In the genomic region with DNA sequence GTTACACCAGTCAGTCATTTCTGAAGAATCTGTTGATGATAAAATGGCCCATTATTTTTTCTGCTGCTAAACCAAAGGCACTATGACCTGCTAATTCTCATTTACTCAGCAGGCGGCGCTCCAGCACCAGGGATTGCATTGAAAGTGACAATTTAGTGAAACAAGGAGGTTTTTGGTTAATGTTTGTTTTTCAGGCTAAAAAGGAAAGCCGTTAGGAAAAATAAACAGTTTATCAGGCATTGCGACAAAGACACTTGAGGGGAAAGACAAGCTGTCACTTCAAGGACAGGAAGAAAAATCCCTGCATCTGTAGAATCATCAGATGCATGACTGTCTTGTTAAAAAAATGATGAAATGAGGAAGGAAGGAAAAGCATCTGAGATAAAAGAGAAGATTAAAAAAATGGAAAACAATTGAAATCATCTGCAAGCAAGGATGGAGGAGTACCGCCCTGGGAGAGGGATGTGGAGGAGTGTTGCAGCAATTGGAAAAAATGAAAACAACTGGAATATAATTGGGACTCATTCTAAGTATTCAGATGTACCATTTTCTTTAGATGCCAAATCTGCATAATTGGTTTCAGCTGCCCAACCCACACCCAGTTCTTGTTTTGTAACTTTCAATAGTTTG, we compare ENCODE assay signal across 8 cellular contexts. TPM values are rescaled to one million over a fixed set of nuclear protein-coding genes. Genes with fewer than 3 reads are reported as not detected.
DNase-seq lines count a peak whose midpoint lies in the region; ATAC-seq and TF ChIP-seq lines count a peak whose summit lies in the region.

No MANE protein-coding gene starts in this region.

- H3K9me3 Mint-ChIP-seq in WTC11 = peaks cover 4% of the 10 kb centered on the region

- H3K27me3 ChIP-seq in BJ (ENCODE audit: control insufficient read depth, insufficient read depth, low read length) = peaks cover 1% of the 10 kb centered on the region; the same call in 1 of the 2 replicates
- H3K27me3 ChIP-seq in colonic mucosa = no peaks in the 10 kb centered on the region

- POLR2A ChIA-PET in BJ (lab: Charles Lee) (no interaction called here), WTC11 (lab: Charles Lee) (no interaction called here)

- ATAC-seq in GM19043 (IDR thresholded peaks at IDR 0.05; ENCODE audit: low read depth, unreplicated experiment) (peak; percentile 64), WTC11 (peak; percentile 52)

- H3K27me3 Mint-ChIP-seq in WTC11 (ENCODE audit: low read depth) = no peaks in the 10 kb centered on the region

- H3K4me3 ChIP-seq in BJ (ENCODE audit: low read depth, low read length) (no peak overlapping the region), NB4 (ENCODE audit: low read depth, low read length) (no peak overlapping the region), colonic mucosa (no peak overlapping the region), lower leg skin (ENCODE audit: low read depth, poor library complexity, severe bottlenecking) (no peak overlapping the region)

- H3K27ac ChIP-seq in colonic mucosa = no peak overlapping the region

- H3K36me3 ChIP-seq in BJ (ENCODE audit: control insufficient read depth, insufficient read depth, low read length) = no peaks in the 10 kb centered on the region
- no peaks in the 10 kb centered on the region for H3K36me3 ChIP-seq in colonic mucosa

- intact Hi-C loops in colonic mucosa (cut with DNase I) (loop anchor here (2.0 to 10.0 kb wide), 2 partner anchors 236 to 682 kb away; no protein-coding TSS in a partner anchor), lower leg skin (cut with DNase I; ENCODE audit: low total_unique reads) (loop anchor here (5.0 to 10.0 kb wide), 2 partner anchors 238 to 686 kb away; no protein-coding TSS in a partner anchor)

- H3K36me3 Mint-ChIP-seq in WTC11 = no peaks in the 10 kb centered on the region

- TF ChIP-seq CTCF in BJ (IDR thresholded peaks at IDR 0.05; ENCODE audit: insufficient read depth, low read depth, low read length) (peak; percentile 89), NB4 (IDR thresholded peaks at IDR 0.05; ENCODE audit: low read depth, low read length) (peak; percentile 86), WTC11 (IDR thresholded peaks at IDR 0.05) (peak; percentile 92), colonic mucosa (IDR thresholded peaks at IDR 0.05) (peak; percentile 75), lower leg skin (IDR thresholded peaks at IDR 0.05) (peak in 2 of 3 donors; percentile 26 to 98)

- no peaks in the 10 kb centered on the region for H3K9me3 ChIP-seq in colonic mucosa

- H3K27ac Mint-ChIP-seq in WTC11 = no peak overlapping the region

- no peaks in the 10 kb centered on the region for H3K4me1 ChIP-seq in colonic mucosa

- peaks cover 4% of the 10 kb centered on the region for H3K4me1 Mint-ChIP-seq in WTC11

- DNase-seq in BJ (ENCODE audit: low read depth) (no peak), NB4 (ENCODE audit: low read depth) (peak; percentile 57), WTC11 (ENCODE audit: low spot score) (peak; percentile 82), colonic mucosa (peak; percentile 79), lower leg skin (ENCODE audit: low spot score in 2 of 2) (peak; percentile 79 to 97), HPDE6-E6E7 (ENCODE audit: extremely low spot score) (no peak)
- peak; percentile 24 for DNase-seq in stimulated activated CD8-positive, alpha-beta memory T cell treated with anti-CD3 and anti-CD28 coated beads, Interleukin-15, amount 100 ng/mL, for 1 hour (ENCODE audit: low read depth)

- no peak for TF ChIP-seq POLR2A in NB4 (IDR thresholded peaks at IDR 0.05; ENCODE audit: extremely low read depth, insufficient read length)
- TF ChIP-seq POLR2A in lower leg skin (IDR thresholded peaks at IDR 0.05) = no peak

- CTCF ChIA-PET in BJ (lab: Yijun Ruan, JAX) (interaction anchor here (0.7 to 4.9 kb wide), 25 partner anchors 14 to 685 kb away, joined by 3 to 31 read pairs (median 4); no protein-coding TSS in a partner anchor), WTC11 (lab: Charles Lee) (interaction anchor here (0.6 to 1.6 kb wide), 8 partner anchors 8 to 690 kb away, joined by 3 to 6 read pairs (median 3); no protein-coding TSS in a partner anchor)

- H3K9ac ChIP-seq in colonic mucosa (ENCODE audit: low read depth in 2 of 2, low read length in 2 of 2) = no peak overlapping the region

- no peak overlapping the region for H3K4me3 Mint-ChIP-seq in WTC11

- 1 to 4% methylated on average over 5 of the region's 5 CpGs for WGBS in lower leg skin, 2 donors

TF ChIP-seq in WTC11, 78 proteins besides CTCF, POLR2A, EP300 and RAD21 (continues in another document):
- TF ChIP-seq JAZF1 (CRISPR knock-in tag; IDR thresholded peaks at IDR 0.05) = no peak
- no peak for TF ChIP-seq TEAD1 (CRISPR knock-in tag; IDR thresholded peaks at IDR 0.05)
- no peak for TF ChIP-seq NR3C1 (CRISPR knock-in tag; conservative IDR thresholded peaks at IDR 0.05; ENCODE audit: low read depth)
- no peak for TF ChIP-seq GRHL2 (CRISPR knock-in tag; IDR thresholded peaks at IDR 0.05; ENCODE audit: insufficient replicate concordance, severe bottlenecking)
- TF ChIP-seq ZNF317 (CRISPR knock-in tag; IDR thresholded peaks at IDR 0.05; ENCODE audit: borderline replicate concordance, low read depth) = no peak
- no peak for TF ChIP-seq ELF4 (CRISPR knock-in tag; IDR thresholded peaks at IDR 0.05; ENCODE audit: low read depth)
- no peak for TF ChIP-seq EMX1 (CRISPR knock-in tag; IDR thresholded peaks at IDR 0.05)
- no peak for TF ChIP-seq ZNF423 (CRISPR knock-in tag; IDR thresholded peaks at IDR 0.05)
- TF ChIP-seq, protein P1, sequence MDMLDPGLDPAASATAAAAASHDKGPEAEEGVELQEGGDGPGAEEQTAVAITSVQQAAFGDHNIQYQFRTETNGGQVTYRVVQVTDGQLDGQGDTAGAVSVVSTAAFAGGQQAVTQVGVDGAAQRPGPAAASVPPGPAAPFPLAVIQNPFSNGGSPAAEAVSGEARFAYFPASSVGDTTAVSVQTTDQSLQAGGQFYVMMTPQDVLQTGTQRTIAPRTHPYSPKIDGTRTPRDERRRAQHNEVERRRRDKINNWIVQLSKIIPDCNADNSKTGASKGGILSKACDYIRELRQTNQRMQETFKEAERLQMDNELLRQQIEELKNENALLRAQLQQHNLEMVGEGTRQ (CRISPR knock-in tag; IDR thresholded peaks at IDR 0.05) = no peak
- TF ChIP-seq, protein P2, sequence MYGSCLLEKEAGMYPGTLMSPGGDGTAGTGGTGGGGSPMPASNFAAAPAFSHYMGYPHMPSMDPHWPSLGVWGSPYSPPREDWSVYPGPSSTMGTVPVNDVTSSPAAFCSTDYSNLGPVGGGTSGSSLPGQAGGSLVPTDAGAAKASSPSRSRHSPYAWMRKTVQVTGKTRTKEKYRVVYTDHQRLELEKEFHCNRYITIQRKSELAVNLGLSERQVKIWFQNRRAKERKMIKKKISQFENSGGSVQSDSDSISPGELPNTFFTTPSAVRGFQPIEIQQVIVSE (CRISPR knock-in tag; IDR thresholded peaks at IDR 0.05; ENCODE audit: borderline replicate concordance) = no peak
- TF ChIP-seq ZNF219 (CRISPR knock-in tag; IDR thresholded peaks at IDR 0.05; ENCODE audit: borderline replicate concordance) = no peak
- TF ChIP-seq, protein P3, sequence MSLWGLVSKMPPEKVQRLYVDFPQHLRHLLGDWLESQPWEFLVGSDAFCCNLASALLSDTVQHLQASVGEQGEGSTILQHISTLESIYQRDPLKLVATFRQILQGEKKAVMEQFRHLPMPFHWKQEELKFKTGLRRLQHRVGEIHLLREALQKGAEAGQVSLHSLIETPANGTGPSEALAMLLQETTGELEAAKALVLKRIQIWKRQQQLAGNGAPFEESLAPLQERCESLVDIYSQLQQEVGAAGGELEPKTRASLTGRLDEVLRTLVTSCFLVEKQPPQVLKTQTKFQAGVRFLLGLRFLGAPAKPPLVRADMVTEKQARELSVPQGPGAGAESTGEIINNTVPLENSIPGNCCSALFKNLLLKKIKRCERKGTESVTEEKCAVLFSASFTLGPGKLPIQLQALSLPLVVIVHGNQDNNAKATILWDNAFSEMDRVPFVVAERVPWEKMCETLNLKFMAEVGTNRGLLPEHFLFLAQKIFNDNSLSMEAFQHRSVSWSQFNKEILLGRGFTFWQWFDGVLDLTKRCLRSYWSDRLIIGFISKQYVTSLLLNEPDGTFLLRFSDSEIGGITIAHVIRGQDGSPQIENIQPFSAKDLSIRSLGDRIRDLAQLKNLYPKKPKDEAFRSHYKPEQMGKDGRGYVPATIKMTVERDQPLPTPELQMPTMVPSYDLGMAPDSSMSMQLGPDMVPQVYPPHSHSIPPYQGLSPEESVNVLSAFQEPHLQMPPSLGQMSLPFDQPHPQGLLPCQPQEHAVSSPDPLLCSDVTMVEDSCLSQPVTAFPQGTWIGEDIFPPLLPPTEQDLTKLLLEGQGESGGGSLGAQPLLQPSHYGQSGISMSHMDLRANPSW (CRISPR knock-in tag; conservative IDR thresholded peaks at IDR 0.05; ENCODE audit: low read depth) = no peak
- TF ChIP-seq, protein P4, sequence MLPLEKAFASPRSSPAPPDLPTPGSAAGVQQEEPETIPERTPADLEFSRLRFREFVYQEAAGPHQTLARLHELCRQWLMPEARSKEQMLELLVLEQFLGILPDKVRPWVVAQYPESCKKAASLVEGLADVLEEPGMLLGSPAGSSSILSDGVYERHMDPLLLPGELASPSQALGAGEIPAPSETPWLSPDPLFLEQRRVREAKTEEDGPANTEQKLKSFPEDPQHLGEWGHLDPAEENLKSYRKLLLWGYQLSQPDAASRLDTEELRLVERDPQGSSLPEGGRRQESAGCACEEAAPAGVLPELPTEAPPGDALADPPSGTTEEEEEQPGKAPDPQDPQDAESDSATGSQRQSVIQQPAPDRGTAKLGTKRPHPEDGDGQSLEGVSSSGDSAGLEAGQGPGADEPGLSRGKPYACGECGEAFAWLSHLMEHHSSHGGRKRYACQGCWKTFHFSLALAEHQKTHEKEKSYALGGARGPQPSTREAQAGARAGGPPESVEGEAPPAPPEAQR (CRISPR knock-in tag; IDR thresholded peaks at IDR 0.05) = no peak
- TF ChIP-seq, protein P5, sequence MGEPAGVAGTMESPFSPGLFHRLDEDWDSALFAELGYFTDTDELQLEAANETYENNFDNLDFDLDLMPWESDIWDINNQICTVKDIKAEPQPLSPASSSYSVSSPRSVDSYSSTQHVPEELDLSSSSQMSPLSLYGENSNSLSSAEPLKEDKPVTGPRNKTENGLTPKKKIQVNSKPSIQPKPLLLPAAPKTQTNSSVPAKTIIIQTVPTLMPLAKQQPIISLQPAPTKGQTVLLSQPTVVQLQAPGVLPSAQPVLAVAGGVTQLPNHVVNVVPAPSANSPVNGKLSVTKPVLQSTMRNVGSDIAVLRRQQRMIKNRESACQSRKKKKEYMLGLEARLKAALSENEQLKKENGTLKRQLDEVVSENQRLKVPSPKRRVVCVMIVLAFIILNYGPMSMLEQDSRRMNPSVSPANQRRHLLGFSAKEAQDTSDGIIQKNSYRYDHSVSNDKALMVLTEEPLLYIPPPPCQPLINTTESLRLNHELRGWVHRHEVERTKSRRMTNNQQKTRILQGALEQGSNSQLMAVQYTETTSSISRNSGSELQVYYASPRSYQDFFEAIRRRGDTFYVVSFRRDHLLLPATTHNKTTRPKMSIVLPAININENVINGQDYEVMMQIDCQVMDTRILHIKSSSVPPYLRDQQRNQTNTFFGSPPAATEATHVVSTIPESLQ (CRISPR knock-in tag; IDR thresholded peaks at IDR 0.05) = no peak

RNA-seq across cellular contexts. Expression of a gene that starts 54.0 kb away (rescaled TPM):
- 18.0 and 37.7 TPM in 2 replicates for polyA plus RNA-seq in BJ (2011; rRNA removed)
- polyA minus RNA-seq in BJ (2011; rRNA and poly(A)+ RNA removed) = 30.7 and 34.5 TPM in 2 replicates
- total RNA-seq in WTC11 (2021) (17.0 to 18.8 TPM (median 18.4 TPM) in 3 replicates), colonic mucosa (10 to 100 TPM in 1 of 2 donors, 1 to 10 TPM in 1; 9.8 to 41.9 TPM), lower leg skin (10 to 100 TPM; 35.4 to 52.1 (median 42.1) TPM)

Comparison
In these comparisons a context has a peak if more than half of its experiments do, and no peak if none do; other contexts are left out.
1. DNase-seq: peak in NB4 (single experiment), WTC11 (single experiment), colonic mucosa (single experiment), lower leg skin (2 of 2) and stimulated activated CD8-positive, alpha-beta memory T cell treated with anti-CD3 and anti-CD28 coated beads, Interleukin-15, amount 100 ng/mL, for 1 hour (single experiment); none in BJ (single experiment) and HPDE6-E6E7 (single experiment).
2. Peak in every context shown above with its lines, with median percentiles within 50 percentile points of each other: CTCF ChIP-seq.